In the genomic region with DNA sequence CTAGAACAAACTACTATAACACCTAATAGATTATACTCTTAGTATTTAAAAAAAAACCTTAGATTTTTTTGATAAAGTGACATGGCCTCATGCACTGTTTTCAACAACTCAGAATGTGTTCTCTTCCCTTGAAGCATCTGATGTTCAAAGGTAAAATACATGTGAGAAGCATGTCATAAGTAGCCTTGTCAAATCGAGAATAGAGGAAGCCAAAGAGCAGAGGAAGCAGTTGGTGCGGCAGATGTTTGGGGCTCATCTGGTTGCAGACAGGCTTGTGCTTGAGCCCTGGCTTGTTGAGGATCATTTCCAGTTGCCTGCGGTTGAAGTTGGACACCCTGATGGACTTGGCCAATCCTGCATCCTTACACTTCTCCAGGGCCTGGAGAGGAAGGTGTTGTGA, we compare ENCODE assay signal across 33 cellular contexts. TPM values are rescaled to one million over a fixed set of nuclear protein-coding genes. Genes with fewer than 3 reads are reported as not detected.
"Had no signal": no experiment of that assay in that cellular context is flagged by ENCODE, and none has a peak within 500 bp of the region (broad histone marks: within the 10 kb centered on the region; RNA-seq: fewer than 3 reads in every experiment).

No MANE protein-coding gene starts in this region.

- H3K4me3 Mint-ChIP-seq: activated B cell treated with CpG ODN at 0.5 μM for 24 hours; activated CD4-positive, alpha-beta T cell treated with anti-CD3 and anti-CD28 coated beads, Interleukin-2, amount 10 ng/mL, durations not matched to agents 7 days and 5 days; activated CD8-positive, alpha-beta T cell treated with anti-CD3 and anti-CD28 coated beads, Interleukin-2, amount 10 ng/mL, durations not matched to agents 7 days and 5 days; activated naive CD4-positive, alpha-beta T cell treated with anti-CD3 and anti-CD28 coated beads, Interleukin-2, amount 50 U/mL, for 24 hours; activated naive CD8-positive, alpha-beta T cell treated with anti-CD3 and anti-CD28 coated beads, Interleukin-2, amount 10 ng/mL, durations not matched to agents 7 days and 5 days; activated T-cell treated with anti-CD3 and anti-CD28 coated beads, Interleukin-2, amount 50 U/mL, for 24 hours; central memory CD8-positive, alpha-beta T cell had no signal

- H3K27me3 ChIP-seq: ascending aorta, cardiac muscle cell, colonic mucosa had no signal

- ATAC-seq: activated CD8-positive, alpha-beta T cell treated with anti-CD3 and anti-CD28 coated beads, Interleukin-2, amount 10 ng/mL, durations not matched to agents 7 days and 5 days; Right ventricle myocardium inferior; SK-N-SH treated with all-trans-retinoic acid at 6 μM for 48 hours had no signal

- H3K4me1 Mint-ChIP-seq: activated B cell treated with CpG ODN at 0.5 μM for 24 hours; activated naive CD4-positive, alpha-beta T cell treated with anti-CD3 and anti-CD28 coated beads, Interleukin-2, amount 50 U/mL, for 24 hours; central memory CD8-positive, alpha-beta T cell had no signal

- H3K36me3 ChIP-seq: ascending aorta, cardiac muscle cell, colonic mucosa had no signal

- H3K4me1 ChIP-seq: ascending aorta, colonic mucosa had no signal

- H3K9me3 Mint-ChIP-seq: activated B cell treated with CpG ODN at 0.5 μM for 24 hours; activated CD4-positive, alpha-beta T cell treated with anti-CD3 and anti-CD28 coated beads, Interleukin-2, amount 10 ng/mL, durations not matched to agents 7 days and 5 days; activated naive CD4-positive, alpha-beta T cell treated with anti-CD3 and anti-CD28 coated beads, Interleukin-2, amount 50 U/mL, for 24 hours; activated T-cell treated with anti-CD3 and anti-CD28 coated beads, Interleukin-2, amount 50 U/mL, for 24 hours; activated T-helper 2 cell treated with anti-CD3 and anti-CD28 coated beads, Interferon-gamma antibody, Interleukin-2, Interleukin-4, amounts not matched to agents 10 μg/mL and 5 μg/mL and 100 μg/mL, durations not matched to agents 14 hours and 24 hours and 36 hours; central memory CD8-positive, alpha-beta T cell had no signal

- DNase-seq: activated B cell treated with CpG ODN at 0.5 μM for 24 hours; activated CD4-positive, alpha-beta T cell treated with anti-CD3 and anti-CD28 coated beads for 1 hour; activated CD4-positive, alpha-beta T cell treated with anti-CD3 and anti-CD28 coated beads, Interleukin-2, amount 10 ng/mL, durations not matched to agents 7 days and 5 days; activated CD4-positive, alpha-beta T cell treated with anti-CD3 and anti-CD28 coated beads, Interleukin-2, amount 50 U/mL, for 48 hours; activated CD8-positive, alpha-beta T cell treated with anti-CD3 and anti-CD28 coated beads, Interleukin-2, amount 10 ng/mL, durations not matched to agents 7 days and 5 days; activated gamma-delta T cell; activated naive CD4-positive, alpha-beta T cell treated with Interleukin-2 at 50 U/mL for 16 hours; activated naive CD8-positive, alpha-beta T cell treated with anti-CD3 and anti-CD28 coated beads, Interleukin-2, amount 10 ng/mL, durations not matched to agents 7 days and 5 days; activated T-cell treated with anti-CD3 and anti-CD28 coated beads, Interleukin-2, amount 50 U/mL, for 24 hours; amygdala; colonic mucosa; NCI-H1105; NCI-H1417 treated with DMSO at 0.1 percent for 48 hours; NCI-H1930; NCI-H2081 treated with DMSO at 0.1 percent for 48 hours; NCI-H510A; NCI-H526; NCI-H748 treated with DMSO at 0.1 percent for 48 hours; NK-92 treated with Interleukin-12 subunit alpha and Interleukin-12 subunit beta, amount 100 ng/mL, for 24 hours; PC-9; SIG-M5; SW 1271; T-helper 9 cell had no signal

- H3K27me3 Mint-ChIP-seq: activated CD4-positive, alpha-beta T cell treated with anti-CD3 and anti-CD28 coated beads, Interleukin-2, amount 10 ng/mL, durations not matched to agents 7 days and 5 days; activated naive CD8-positive, alpha-beta T cell treated with anti-CD3 and anti-CD28 coated beads, Interleukin-2, amount 10 ng/mL, durations not matched to agents 7 days and 5 days had no signal

- H3K36me3 Mint-ChIP-seq: activated naive CD4-positive, alpha-beta T cell treated with anti-CD3 and anti-CD28 coated beads, Interleukin-2, amount 50 U/mL, for 24 hours had no signal

- H3K27ac ChIP-seq: ascending aorta, cardiac muscle cell, colonic mucosa, PC-9, RWPE1, VCaP had no signal

- H3K9me3 ChIP-seq: ascending aorta, colonic mucosa had no signal

- H3K4me3 ChIP-seq: ascending aorta, cardiac muscle cell, colonic mucosa, PC-9 had no signal

- H3K27ac Mint-ChIP-seq: activated B cell treated with CpG ODN at 0.5 μM for 24 hours; activated CD4-positive, alpha-beta T cell treated with anti-CD3 and anti-CD28 coated beads, Interleukin-2, amount 10 ng/mL, durations not matched to agents 7 days and 5 days; activated CD8-positive, alpha-beta T cell treated with anti-CD3 and anti-CD28 coated beads, Interleukin-2, amount 10 ng/mL, durations not matched to agents 7 days and 5 days; activated naive CD4-positive, alpha-beta T cell treated with anti-CD3 and anti-CD28 coated beads, Interleukin-2, amount 50 U/mL, for 24 hours; activated naive CD8-positive, alpha-beta T cell treated with anti-CD3 and anti-CD28 coated beads, Interleukin-2, amount 10 ng/mL, durations not matched to agents 7 days and 5 days; activated T-cell treated with anti-CD3 and anti-CD28 coated beads, Interleukin-2, amount 50 U/mL, for 24 hours; activated T-helper 2 cell treated with anti-CD3 and anti-CD28 coated beads, Interferon-gamma antibody, Interleukin-2, Interleukin-4, amounts not matched to agents 10 μg/mL and 5 μg/mL and 100 μg/mL, durations not matched to agents 14 hours and 24 hours and 36 hours had no signal

RNA-seq across cellular contexts. Expression of gene AKR1E2, which starts 59.1 kb away (rescaled TPM):
- total RNA-seq: OCI-LY7 had no signal
